In genomic region chr15:80778964-80779657, GRCh38 we compare ENCODE assay signal across 8 cellular contexts. TPM values are rescaled to one million over a fixed set of nuclear protein-coding genes. Genes with fewer than 3 reads are reported as not detected.
A peak's percentile ranks its signal among the peaks of the same experiment; 100 is the strongest.
DNase-seq lines count a peak whose midpoint lies in the region; ATAC-seq, FAIRE-seq and TF ChIP-seq lines count a peak whose summit lies in the region.

TSS of gene CEMIP (plus strand) at chr15:80779370. CDS start at chr15:80873880, 94,510 bp downstream.

- no peak for FAIRE-seq in GM12891 (lab: Jason Lieb, UNC)

- no peaks in the 10 kb centered on the region for H3K36me3 Mint-ChIP-seq in activated CD4-positive, alpha-beta memory T cell treated with anti-CD3 and anti-CD28 coated beads, Interleukin-2, amount 10 ng/mL, durations not matched to agents 7 days and 5 days (ENCODE audit: low read depth)
- H3K36me3 Mint-ChIP-seq in stimulated activated effector memory CD8-positive, alpha-beta T cell treated with anti-CD3 and anti-CD28 coated beads, Interleukin-12 subunit alpha, Interleukin-12 subunit beta, amount 100 ng/mL, for 72 hours: no peaks in the 10 kb centered on the region

- no peak within 1 kb of the TSS for H3K27ac Mint-ChIP-seq in activated CD4-positive, alpha-beta memory T cell treated with anti-CD3 and anti-CD28 coated beads, Interleukin-2, amount 10 ng/mL, durations not matched to agents 7 days and 5 days
- no peak within 1 kb of the TSS for H3K27ac Mint-ChIP-seq in stimulated activated effector memory CD8-positive, alpha-beta T cell treated with anti-CD3 and anti-CD28 coated beads, Interleukin-12 subunit alpha, Interleukin-12 subunit beta, amount 100 ng/mL, for 72 hours

- H3K4me1 Mint-ChIP-seq in activated CD4-positive, alpha-beta memory T cell treated with anti-CD3 and anti-CD28 coated beads, Interleukin-2, amount 10 ng/mL, durations not matched to agents 7 days and 5 days: peaks cover 20% of the 10 kb centered on the region
- peaks cover 9% of the 10 kb centered on the region for H3K4me1 Mint-ChIP-seq in stimulated activated effector memory CD8-positive, alpha-beta T cell treated with anti-CD3 and anti-CD28 coated beads, Interleukin-12 subunit alpha, Interleukin-12 subunit beta, amount 100 ng/mL, for 72 hours

- 1 to 2% methylated on average over 68 to 75 of the region's 75 CpGs for WGBS in esophagus, 2 donors

- POLR2A ChIA-PET in activated CD4-positive, alpha-beta memory T cell treated with anti-CD3 and anti-CD28 coated beads, Interleukin-2, amount 10 ng/mL, durations not matched to agents 7 days and 5 days (lab: Charles Lee): no interaction called here

- peaks cover 61% of the 10 kb centered on the region for H3K27me3 Mint-ChIP-seq in activated CD4-positive, alpha-beta memory T cell treated with anti-CD3 and anti-CD28 coated beads, Interleukin-2, amount 10 ng/mL, durations not matched to agents 7 days and 5 days

- TF ChIP-seq POLR2A in GM12891 (IDR thresholded peaks at IDR 0.05; ENCODE audit: low read depth, low read length): no peak

- H3K9me3 ChIP-seq in esophagus (ENCODE audit: control insufficient read depth in 2 of 2, insufficient read depth in 1 of 2, low read depth in 1 of 2, low read length in 1 of 2) (no peaks in the 10 kb centered on the region), mucosa of descending colon (no peaks in the 10 kb centered on the region)

- H3K9me3 Mint-ChIP-seq in activated CD4-positive, alpha-beta memory T cell treated with anti-CD3 and anti-CD28 coated beads, Interleukin-2, amount 10 ng/mL, durations not matched to agents 7 days and 5 days: no peaks in the 10 kb centered on the region
- H3K9me3 Mint-ChIP-seq in stimulated activated effector memory CD8-positive, alpha-beta T cell treated with anti-CD3 and anti-CD28 coated beads, Interleukin-12 subunit alpha, Interleukin-12 subunit beta, amount 100 ng/mL, for 72 hours: no peaks in the 10 kb centered on the region

- H2AFZ ChIP-seq in ACC112 (ENCODE audit: low read length, unreplicated experiment): peak within 1 kb of the TSS; percentile 52

- H3K36me3 ChIP-seq in ACC112 (ENCODE audit: insufficient read depth, low read length) (no peaks in the 10 kb centered on the region), esophagus (ENCODE audit: control insufficient read depth in 2 of 2, insufficient read depth in 2 of 2, low read length in 1 of 2) (no peaks in the 10 kb centered on the region), mucosa of descending colon (ENCODE audit: low read depth) (no peaks in the 10 kb centered on the region)

- no peaks in the 10 kb centered on the region for H3K79me2 ChIP-seq in ACC112 (ENCODE audit: control insufficient read depth, insufficient read depth, low read length, unreplicated experiment)

- peak; percentile 75 for TF ChIP-seq CTCF in mucosa of descending colon (IDR thresholded peaks at IDR 0.05)

- peak; percentile 83 for ATAC-seq in mucosa of descending colon
- ATAC-seq in stimulated activated effector memory CD8-positive, alpha-beta T cell treated with anti-CD3 and anti-CD28 coated beads, Interleukin-12 subunit alpha, Interleukin-12 subunit beta, amount 100 ng/mL, for 72 hours: peak; percentile 73
- ATAC-seq in GM19324 (IDR thresholded peaks at IDR 0.05; ENCODE audit: low FRiP score, unreplicated experiment): no peak

- DNase-seq in GM12891 (ENCODE audit: insufficient read length, low spot score) (peak; percentile 76), NCI-H2227 (lab: John Stamatoyannopoulos, UW; ENCODE audit: unreplicated experiment) (peak; percentile 89), mucosa of descending colon (peak; percentile 75 to 90 (median 84))
- peak; percentile 60 for DNase-seq in activated CD4-positive, alpha-beta memory T cell treated with anti-CD3 and anti-CD28 coated beads, Interleukin-2, amount 10 ng/mL, durations not matched to agents 7 days and 5 days
- peak; percentile 46 to 83 for DNase-seq in stimulated activated effector memory CD8-positive, alpha-beta T cell treated with anti-CD3 and anti-CD28 coated beads, Interleukin-12 subunit alpha, Interleukin-12 subunit beta, amount 100 ng/mL, for 72 hours (ENCODE audit: low spot score in 2 of 2)

- CTCF ChIA-PET in activated CD4-positive, alpha-beta memory T cell treated with anti-CD3 and anti-CD28 coated beads, Interleukin-2, amount 10 ng/mL, durations not matched to agents 7 days and 5 days (lab: Charles Lee): interaction anchor here (0.6 to 2.3 kb wide), 12 partner anchors 13 to 487 kb away, joined by 3 to 13 read pairs (median 4); no protein-coding TSS in a partner anchor

- intact Hi-C loops in mucosa of descending colon (cut with DNase I, micrococcal nuclease): loop anchor here (5.0 kb wide), 2 partner anchors 193 to 212 kb away; no protein-coding TSS in a partner anchor

- peaks cover 46% of the 10 kb centered on the region for H3K27me3 ChIP-seq in ACC112 (ENCODE audit: insufficient read depth, low read length)
- no peaks in the 10 kb centered on the region for H3K27me3 ChIP-seq in esophagus (ENCODE audit: control insufficient read depth in 1 of 2, insufficient read depth in 2 of 2, low read length in 2 of 2)

- H3K4me1 ChIP-seq in ACC112 (ENCODE audit: control insufficient read depth, insufficient read depth, low read length, unreplicated experiment) (peaks cover 26% of the 10 kb centered on the region), esophagus (ENCODE audit: control insufficient read depth in 2 of 2, insufficient read depth in 2 of 2, low read length in 1 of 2) (peaks cover 7 to 22% of the 10 kb centered on the region in 2 donors), mucosa of descending colon (ENCODE audit: low read depth) (peaks cover 19% of the 10 kb centered on the region)

- H3K4me3 ChIP-seq in ACC112 (ENCODE audit: low read depth, low read length) (peak within 1 kb of the TSS; percentile 72), esophagus (ENCODE audit: low read depth in 1 of 2, low read length in 2 of 2) (peak within 1 kb of the TSS; percentile 51 to 57), mucosa of descending colon (no peak within 1 kb of the TSS)

- H3K4me3 Mint-ChIP-seq in activated CD4-positive, alpha-beta memory T cell treated with anti-CD3 and anti-CD28 coated beads, Interleukin-2, amount 10 ng/mL, durations not matched to agents 7 days and 5 days: peak within 1 kb of the TSS; percentile 56
- H3K4me3 Mint-ChIP-seq in stimulated activated effector memory CD8-positive, alpha-beta T cell treated with anti-CD3 and anti-CD28 coated beads, Interleukin-12 subunit alpha, Interleukin-12 subunit beta, amount 100 ng/mL, for 72 hours: peak within 1 kb of the TSS; percentile 46

- H3K27ac ChIP-seq in ACC112 (ENCODE audit: low read depth, low read length) (no peak within 1 kb of the TSS), esophagus (ENCODE audit: low read depth in 2 of 2, low read length in 1 of 2) (peak within 1 kb of the TSS; percentile 11 to 90)

TF ChIP-seq in GM12891, 5 proteins besides CTCF, POLR2A, EP300 and RAD21:
- TF ChIP-seq PAX5 (IDR thresholded peaks at IDR 0.05; ENCODE audit: insufficient read depth, low read length, severe bottlenecking) (no peak), POLR2AphosphoS5 (IDR thresholded peaks at IDR 0.05; ENCODE audit: low read depth, low read length) (no peak), POU2F2 (IDR thresholded peaks at IDR 0.05; ENCODE audit: low read depth, low read length) (no peak), TAF1 (IDR thresholded peaks at IDR 0.05; ENCODE audit: low read depth, low read length) (no peak), SPI1 (IDR thresholded peaks at IDR 0.05; ENCODE audit: low read depth, low read length) (no peak)

RNA-seq across cellular contexts. Expression of gene CEMIP, which starts in this region (rescaled TPM):
- polyA plus RNA-seq in GM12891 (2012; ENCODE audit: low read depth, missing spikeins): 0.36 TPM
- total RNA-seq in activated CD4-positive, alpha-beta memory T cell treated with anti-CD3 and anti-CD28 coated beads, Interleukin-2, amount 10 ng/mL, durations not matched to agents 7 days and 5 days: not detected
- 1 to 10 TPM; 2.0 to 2.2 TPM for polyA plus RNA-seq in esophagus
- total RNA-seq in mucosa of descending colon: 1 to 10 TPM in 2 of 3 donors, under 1 TPM in 1; 0.63 to 2.2 (median 1.4) TPM

Comparison
In these comparisons a context has a peak if more than half of its experiments do, and no peak if none do; other contexts are left out.
1. Peak in DNase-seq in activated CD4-positive, alpha-beta memory T cell treated with anti-CD3 and anti-CD28 coated beads, Interleukin-2, amount 10 ng/mL, durations not matched to agents 7 days and 5 days; RNA of the gene not detected or under 1 TPM.